In genomic region chr12:124779161-124780141, GRCh38 we compare ENCODE assay signal across 11 cellular contexts.
A peak's percentile ranks its signal among the peaks of the same experiment; 100 is the strongest.
DNase-seq lines count a peak whose midpoint lies in the region; ATAC-seq, FAIRE-seq and TF ChIP-seq lines count a peak whose summit lies in the region.
"Had no signal": no experiment of that assay in that cellular context is flagged by ENCODE, and none has a peak within 500 bp of the region (broad histone marks: within the 10 kb centered on the region; RNA-seq: fewer than 3 reads in every experiment).

No MANE protein-coding gene starts in this region.

- WGBS in esophagus squamous epithelium, 2 donors: 76 to 83% methylated on average over 16 to 22 of the region's 27 CpGs

- H3K36me3 ChIP-seq in esophagus squamous epithelium: peaks cover 0 to 10% (median 0%) of the 10 kb centered on the region in 3 donors
- H3K36me3 ChIP-seq: uterus had no signal

- DNase-seq in GM12892 (ENCODE audit: insufficient read length): no peak
- peak; percentile 12 for DNase-seq in dermis blood vessel endothelial cell
- no peak for DNase-seq in NCI-H1694 (lab: John Stamatoyannopoulos, UW)
- DNase-seq in NCI-H1092 (lab: John Stamatoyannopoulos, UW): no peak
- no peak for DNase-seq in esophagus squamous epithelium (lab: John Stamatoyannopoulos, UW)
- DNase-seq in NCI-H345 treated with DMSO at 0.1 percent for 48 hours (lab: John Stamatoyannopoulos, UW; ENCODE audit: unreplicated experiment): no peak
- DNase-seq: left ventricle myocardium superior, NCI-H1930, uterus had no signal

- no peaks in the 10 kb centered on the region for H3K9me3 ChIP-seq in esophagus squamous epithelium
- H3K9me3 ChIP-seq: uterus had no signal

- intact Hi-C loops in esophagus squamous epithelium (cut with DNase I): loop anchor here (10.0 kb wide), 1 partner anchor 115 kb away; no protein-coding TSS in a partner anchor

- no peak overlapping the region for H3K4me3 ChIP-seq in esophagus squamous epithelium
- H3K4me3 ChIP-seq: uterus had no signal

- ATAC-seq in GM21447 (IDR thresholded peaks at IDR 0.05; ENCODE audit: unreplicated experiment): peak; percentile 52
- ATAC-seq in HG03108 (IDR thresholded peaks at IDR 0.05; ENCODE audit: unreplicated experiment): peak; percentile 42
- ATAC-seq: left ventricle myocardium superior had no signal

- TF ChIP-seq CTCF in esophagus squamous epithelium (IDR thresholded peaks at IDR 0.05): no peak

- peak; percentile 60 for FAIRE-seq in GM12892 (lab: Jason Lieb, UNC)

- no peak overlapping the region for H3K27ac ChIP-seq in esophagus squamous epithelium
- H3K27ac ChIP-seq: uterus had no signal

- no peaks in the 10 kb centered on the region for H3K27me3 ChIP-seq in esophagus squamous epithelium
- H3K27me3 ChIP-seq: uterus had no signal

- H3K4me1 ChIP-seq in esophagus squamous epithelium: peaks cover 2 to 24% (median 12%) of the 10 kb centered on the region in 3 donors
- H3K4me1 ChIP-seq: uterus had no signal

- TF ChIP-seq POLR2A in GM12892 (IDR thresholded peaks at IDR 0.05; ENCODE audit: low read depth, low read length) (no peak), esophagus squamous epithelium (IDR thresholded peaks at IDR 0.05) (no peak)
